In the genomic region with DNA sequence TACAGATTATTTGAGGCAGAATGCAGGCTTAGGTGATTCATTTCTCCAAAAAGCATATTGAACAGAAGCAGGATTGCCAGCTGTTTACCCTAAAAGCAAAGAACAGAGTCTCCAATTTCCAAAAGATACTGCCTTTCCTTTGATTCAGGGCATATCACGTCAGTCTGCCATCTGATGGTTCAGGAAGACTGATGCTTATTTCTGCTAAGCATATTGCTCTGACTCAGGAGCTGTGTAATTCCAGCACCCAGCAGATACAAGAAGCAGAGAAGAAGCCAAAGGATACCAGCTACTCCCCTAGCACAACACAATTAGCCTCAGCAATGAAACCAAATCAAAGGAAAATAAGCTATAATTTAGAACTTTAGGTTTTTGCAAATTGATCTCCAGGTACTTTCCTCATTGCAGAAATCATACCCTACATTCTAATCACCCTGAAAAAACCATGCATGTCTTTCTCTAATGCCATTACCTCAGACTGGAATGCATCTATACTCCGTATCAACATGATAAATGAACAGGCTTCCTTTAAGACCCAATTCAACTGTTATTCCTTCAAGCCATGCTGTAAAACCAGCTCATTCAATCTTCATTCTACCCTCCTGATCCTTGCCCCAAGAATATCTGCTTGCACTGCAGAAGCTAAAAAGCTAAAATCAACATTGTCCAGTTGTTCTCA, we compare ENCODE assay signal across 12 cellular contexts. TPM values are rescaled to one million over a fixed set of nuclear protein-coding genes. Genes with fewer than 3 reads are reported as not detected.
DNase-seq lines count a peak whose midpoint lies in the region; ATAC-seq, FAIRE-seq and TF ChIP-seq lines count a peak whose summit lies in the region.
"Had no signal": no experiment of that assay in that cellular context is flagged by ENCODE, and none has a peak within 500 bp of the region (broad histone marks: within the 10 kb centered on the region; RNA-seq: fewer than 3 reads in every experiment).

No MANE protein-coding gene starts in this region.

- intact Hi-C loops in left colon (cut with DNase I, micrococcal nuclease): no loop called here
- intact Hi-C loops in adrenal gland (cut with DNase I): no loop called here

- TF ChIP-seq POLR2A in GM12891 (IDR thresholded peaks at IDR 0.05; ENCODE audit: low read depth, low read length): no peak
- no peak for TF ChIP-seq POLR2A in suprapubic skin (IDR thresholded peaks at IDR 0.05)
- no peak for TF ChIP-seq POLR2A in adrenal gland (IDR thresholded peaks at IDR 0.05)
- no peak for TF ChIP-seq POLR2A in erythroblast (IDR thresholded peaks at IDR 0.05; ENCODE audit: low read length)

- no peaks in the 10 kb centered on the region for H3K9me3 ChIP-seq in suprapubic skin
- H3K9me3 ChIP-seq in adrenal gland (replicated peaks in 1 of 3): no peaks in the 10 kb centered on the region

- FAIRE-seq in GM12891 (lab: Jason Lieb, UNC): peak; percentile 69
- FAIRE-seq: colon, D721Med had no signal

- H3K27ac ChIP-seq in suprapubic skin (no peak overlapping the region), adrenal gland (no peak overlapping the region)

- no peak overlapping the region for H3K4me3 ChIP-seq in AG10803 (ENCODE audit: low read length)
- no peak overlapping the region for H3K4me3 ChIP-seq in suprapubic skin
- H3K4me3 ChIP-seq in adrenal gland: no peak overlapping the region

- WGBS in suprapubic skin: 47% methylated on average over 2 of the region's 2 CpGs
- 53 to 58% (median 54%) methylated on average over 2 of the region's 2 CpGs for WGBS in adrenal gland, 4 donors

- H3K4me1 ChIP-seq in suprapubic skin (peaks cover 36% of the 10 kb centered on the region), adrenal gland (replicated peaks in 1 of 2) (peaks cover 12 to 24% of the 10 kb centered on the region in 2 donors)

- no peak for TF ChIP-seq EP300 in suprapubic skin (IDR thresholded peaks at IDR 0.05)

- no peaks in the 10 kb centered on the region for H3K27me3 ChIP-seq in suprapubic skin
- no peaks in the 10 kb centered on the region for H3K27me3 ChIP-seq in adrenal gland

- H3K36me3 ChIP-seq in suprapubic skin (no peaks in the 10 kb centered on the region), adrenal gland (replicated peaks in 1 of 2) (no peaks in the 10 kb centered on the region)

- TF ChIP-seq CTCF in AG10803 (conservative IDR thresholded peaks at IDR 0.05; ENCODE audit: low read length) (no peak), suprapubic skin (IDR thresholded peaks at IDR 0.05) (no peak), adrenal gland (IDR thresholded peaks at IDR 0.05) (no peak)

- DNase-seq in AG10803 (ENCODE audit: low read depth) (peak; percentile 35), GM12891 (ENCODE audit: insufficient read length, low spot score) (no peak), amniotic epithelial cell (ENCODE audit: low read depth) (peak; percentile 72), left colon (no peak), suprapubic skin (ENCODE audit: low spot score in 2 of 2) (no peak), GM19240 (ENCODE audit: insufficient read length, low spot score) (no peak), adrenal gland (no peak), erythroblast (lab: John Stamatoyannopoulos, UW) (no peak)
- DNase-seq: NCI-H1436; stimulated activated CD4-positive, alpha-beta T cell treated with anti-CD3 and anti-CD28 coated beads, Interleukin-4, amount 100 ng/mL, for 1 hour had no signal

- peak; percentile 44 for ATAC-seq in left colon

TF ChIP-seq in GM12891, 5 proteins besides CTCF, POLR2A, EP300 and RAD21:
- TF ChIP-seq SPI1 (IDR thresholded peaks at IDR 0.05; ENCODE audit: low read depth, low read length): no peak
- TF ChIP-seq POLR2AphosphoS5 (IDR thresholded peaks at IDR 0.05; ENCODE audit: low read depth, low read length): no peak
- TF ChIP-seq TAF1 (IDR thresholded peaks at IDR 0.05; ENCODE audit: low read depth, low read length): no peak
- TF ChIP-seq PAX5 (IDR thresholded peaks at IDR 0.05; ENCODE audit: insufficient read depth, low read length, severe bottlenecking): no peak
- no peak for TF ChIP-seq POU2F2 (IDR thresholded peaks at IDR 0.05; ENCODE audit: low read depth, low read length)
TF ChIP-seq in GM12891: peak in this region for 0.

RNA-seq across cellular contexts. Expression of a gene that starts 55.1 kb away (rescaled TPM):
- 33.1 TPM for polyA plus RNA-seq in GM12891 (2012; ENCODE audit: low read depth, missing spikeins)
- total RNA-seq in left colon (10 to 100 TPM; 59.9 to 71.4 TPM), suprapubic skin (10 to 100 TPM; 62.9 to 78.8 (median 71.8) TPM), adrenal gland (10 to 100 TPM; 13.3 to 38.9 (median 31.1) TPM)
- 10 to 100 TPM; 14.0 to 38.4 (median 18.7) TPM for polyA plus RNA-seq in adrenal gland

Comparison
In these comparisons a context has a peak if more than half of its experiments do, and no peak if none do; other contexts are left out.
1. DNase-seq: peak in AG10803 (single experiment) and amniotic epithelial cell (single experiment); none in GM12891 (single experiment), left colon (0 of 2), suprapubic skin (0 of 2), GM19240 (single experiment), adrenal gland (0 of 7) and erythroblast (0 of 2).